8 cellular contexts compared by ENCODE assay signal in genomic region chr1:24415334-24415909, GRCh38. TPM values are rescaled to one million over a fixed set of nuclear protein-coding genes. Genes with fewer than 3 reads are reported as not detected.
DNase-seq lines count a peak whose midpoint lies in the region; ATAC-seq and TF ChIP-seq lines count a peak whose summit lies in the region.

Gene NIPAL3, plus strand, starts transcription at chr1:24415802. Its CDS starts 3,746 bp downstream, at chr1:24419548.

- POLR2A ChIA-PET in activated CD4-positive, alpha-beta T cell treated with anti-CD3 and anti-CD28 coated beads for 36 hours (lab: Charles Lee), result interaction anchor here (0.6 to 1.5 kb wide), 9 partner anchors 24 to 995 kb away, joined by 3 to 12 read pairs (median 3); partner anchors contain the start of gene RCAN3

- ATAC-seq in HG03442 (IDR thresholded peaks at IDR 0.05; ENCODE audit: unreplicated experiment), result peak; percentile 87
- ATAC-seq in activated CD4-positive, alpha-beta T cell treated with anti-CD3 and anti-CD28 coated beads for 36 hours, result peak; percentile 94

- no peaks in the 10 kb centered on the region for H3K9me3 ChIP-seq in BE2C

- intact Hi-C loops in activated CD4-positive, alpha-beta T cell treated with anti-CD3 and anti-CD28 coated beads for 36 hours (cut with DNase I, micrococcal nuclease), result loop anchor here (1.0 to 10.0 kb wide), 14 partner anchors 67 to 829 kb away; partner anchors contain the start of genes CLIC4 (in 1 of the 2), PNRC2 (in 1 of the 2), RCAN3 (in 1 of the 2) and RSRP1 (in 1 of the 2)

- H3K27me3 Mint-ChIP-seq in activated CD4-positive, alpha-beta T cell treated with anti-CD3 and anti-CD28 coated beads for 36 hours, result no peaks in the 10 kb centered on the region

- H3K4me1 ChIP-seq in BE2C, result no peaks in the 10 kb centered on the region

- DNase-seq in BE2C (peak; percentile 94), GM19238 (ENCODE audit: insufficient read length, low spot score) (peak; percentile 94), NCI-H510A treated with DMSO at 0.1 percent for 48 hours (lab: John Stamatoyannopoulos, UW) (peak; percentile 99), kidney tubule cell (ENCODE audit: low spot score) (peak; percentile 100)
- DNase-seq in activated CD4-positive, alpha-beta T cell treated with anti-CD3 and anti-CD28 coated beads for 36 hours, result peak; percentile 99
- peak; percentile 88 to 97 (median 92) for DNase-seq in stimulated activated CD4-positive, alpha-beta T cell treated with anti-CD3 and anti-CD28 coated beads, Interleukin-1b, Interleukin-23, amount 100 ng/mL, for 24 hours (ENCODE audit: low read depth in 4 of 4, low spot score in 1 of 4)

- H3K4me3 Mint-ChIP-seq in activated CD4-positive, alpha-beta T cell treated with anti-CD3 and anti-CD28 coated beads for 36 hours, result peak within 1 kb of the TSS; percentile 98

- H3K27ac ChIP-seq in cingulate gyrus (ENCODE audit: low read depth, low read length), result peak within 1 kb of the TSS; percentile 4

- CTCF ChIA-PET in activated CD4-positive, alpha-beta T cell treated with anti-CD3 and anti-CD28 coated beads for 36 hours (lab: Charles Lee), result interaction anchor here (0.5 to 6.2 kb wide), 59 partner anchors 8 to 454 kb away, joined by 3 to 63 read pairs (median 4); partner anchors contain the start of genes GRHL3, NCMAP and RCAN3

- peak within 1 kb of the TSS; percentile 97 for H3K27ac Mint-ChIP-seq in activated CD4-positive, alpha-beta T cell treated with anti-CD3 and anti-CD28 coated beads for 36 hours

- no peaks in the 10 kb centered on the region for H3K36me3 ChIP-seq in BE2C

- peak within 1 kb of the TSS; percentile 84 for H3K4me3 ChIP-seq in BE2C (ENCODE audit: low read depth, low read length)

- H3K36me3 Mint-ChIP-seq in activated CD4-positive, alpha-beta T cell treated with anti-CD3 and anti-CD28 coated beads for 36 hours (ENCODE audit: low read depth), result peaks cover 21% of the 10 kb centered on the region

- peaks cover 57% of the 10 kb centered on the region for H3K4me1 Mint-ChIP-seq in activated CD4-positive, alpha-beta T cell treated with anti-CD3 and anti-CD28 coated beads for 36 hours

- H3K27me3 ChIP-seq in BE2C, result no peaks in the 10 kb centered on the region

- no peaks in the 10 kb centered on the region for H3K9me3 Mint-ChIP-seq in activated CD4-positive, alpha-beta T cell treated with anti-CD3 and anti-CD28 coated beads for 36 hours (ENCODE audit: low read depth)

- peak; percentile 55 for TF ChIP-seq CTCF in BE2C (IDR thresholded peaks at IDR 0.05; ENCODE audit: low read depth, low read length)

RNA-seq across cellular contexts. Expression of gene NIPAL3, which starts in this region (rescaled TPM):
- 2.8 TPM for polyA plus RNA-seq in BE2C (2012; ENCODE audit: insufficient read depth, insufficient read length, low read depth)
- total RNA-seq in activated CD4-positive, alpha-beta T cell treated with anti-CD3 and anti-CD28 coated beads for 36 hours, result 10 to 100 TPM; 38.1 to 41.4 TPM

Comparison
In these comparisons a context has a peak if more than half of its experiments do, and no peak if none do; other contexts are left out.
1. Peak in every context shown above with its lines: DNase-seq, ATAC-seq, H3K4me3 ChIP-seq and H3K27ac ChIP-seq.